ENCODE assay signal across 8 cellular contexts in genomic region chr2:173884403-173884802, GRCh38.
DNase-seq lines count a peak whose midpoint lies in the region; ATAC-seq and TF ChIP-seq lines count a peak whose summit lies in the region.

No MANE protein-coding gene starts in this region.

- no peak overlapping the region for H3K27ac Mint-ChIP-seq in Caco-2 (ENCODE audit: unreplicated experiment)

- H3K9me3 ChIP-seq in Caco-2 = peaks cover 6% of the 10 kb centered on the region

- BruUV-seq in Caco-2 (replicated peaks; lab: Mats Ljungman, UMichigan) = no TSS peak

- DNase-seq in Caco-2 (peak; percentile 56 to 64), HK-2 (ENCODE audit: unreplicated experiment) (peak; percentile 20), foreskin melanocyte (peak; percentile 13), retina (peak; percentile 24), NOMO-1 treated with DMSO at 0.1 percent for 48 hours (lab: John Stamatoyannopoulos, UW; ENCODE audit: unreplicated experiment) (no peak), NCI-H187 (lab: John Stamatoyannopoulos, UW) (no peak)
- DNase-seq in activated CD4-positive, alpha-beta T cell treated with anti-CD3 and anti-CD28 coated beads, Interleukin-2, amount 50 U/mL, for 1 hour = peak; percentile 17

- no peak overlapping the region for H3K4me3 Mint-ChIP-seq in Caco-2 (ENCODE audit: unreplicated experiment)

- no peak overlapping the region for H3K4me3 ChIP-seq in Caco-2 (ENCODE audit: low read depth, low read length)

- no peaks in the 10 kb centered on the region for H3K27me3 ChIP-seq in Caco-2 (replicated peaks; ENCODE audit: control insufficient read depth, insufficient read depth, low read length)

- CTCF ChIA-PET in Caco-2 (lab: Charles Lee) = interaction anchor here (0.6 to 1.3 kb wide), 6 partner anchors 78 to 457 kb away, joined by 3 to 5 read pairs (median 4); no protein-coding TSS in a partner anchor

- TF ChIP-seq CTCF in Caco-2 (IDR thresholded peaks at IDR 0.05; ENCODE audit: insufficient read depth in 1 of 2, low read depth in 1 of 2, low read length in 1 of 2, severe bottlenecking in 1 of 2, unreplicated experiment in 1 of 2) = peak; percentile 62 to 83

- H3K4me1 Mint-ChIP-seq in Caco-2 (ENCODE audit: low read depth, unreplicated experiment) = no peaks in the 10 kb centered on the region

- H3K36me3 ChIP-seq in Caco-2 (ENCODE audit: control insufficient read depth, insufficient read depth, low read length) = no peaks in the 10 kb centered on the region

- H3K27me3 Mint-ChIP-seq in Caco-2 (ENCODE audit: insufficient read depth, unreplicated experiment) = no peaks in the 10 kb centered on the region

- peaks cover 15% of the 10 kb centered on the region for H3K9me3 Mint-ChIP-seq in Caco-2 (ENCODE audit: unreplicated experiment)

- intact Hi-C loops in Caco-2 (cut with micrococcal nuclease; ENCODE audit: unreplicated experiment) = loop anchor here (1.0 to 5.0 kb wide), 3 partner anchors 119 to 457 kb away; no protein-coding TSS in a partner anchor

- no peak for ATAC-seq in GM18511 (IDR thresholded peaks at IDR 0.05; ENCODE audit: unreplicated experiment)

- POLR2A ChIA-PET in Caco-2 (lab: Charles Lee) = no interaction called here

- peaks cover 9% of the 10 kb centered on the region for H3K36me3 Mint-ChIP-seq in Caco-2 (ENCODE audit: insufficient read depth, unreplicated experiment)

- no peaks in the 10 kb centered on the region for H3K4me1 ChIP-seq in Caco-2

Comparison
In these comparisons a context has a peak if more than half of its experiments do, and no peak if none do; other contexts are left out.
1. DNase-seq: peak in Caco-2 (2 of 2), HK-2 (single experiment), activated CD4-positive, alpha-beta T cell treated with anti-CD3 and anti-CD28 coated beads, Interleukin-2, amount 50 U/mL, for 1 hour (single experiment), foreskin melanocyte (single experiment) and retina (single experiment); none in NOMO-1 treated with DMSO at 0.1 percent for 48 hours (single experiment) and NCI-H187 (0 of 2).